16 cellular contexts compared by ENCODE assay signal in the genomic region with DNA sequence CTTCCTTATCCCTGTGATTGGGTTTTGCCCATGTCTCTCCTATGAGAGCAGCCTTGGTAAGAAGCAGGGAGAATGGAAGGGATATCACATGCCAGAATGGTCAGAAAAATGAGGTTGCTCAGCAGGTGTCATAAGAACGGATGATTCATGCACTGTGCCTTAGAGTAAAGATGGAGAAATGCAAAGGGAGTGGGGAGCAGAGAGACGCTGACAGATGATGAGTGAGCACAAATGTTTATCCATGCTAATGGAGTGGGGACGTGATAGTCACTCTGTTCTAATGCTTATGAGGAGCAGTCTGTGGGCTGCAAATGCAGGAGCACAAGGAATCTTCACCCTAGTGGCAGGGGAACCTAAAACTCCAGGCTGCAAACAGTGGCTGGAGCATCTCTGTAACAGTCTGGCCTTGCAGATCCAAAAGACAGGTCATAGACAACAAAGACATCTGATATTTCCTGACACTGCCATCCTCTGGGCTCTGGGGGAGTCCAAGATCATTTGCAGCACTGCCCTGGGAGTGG.
DNase-seq lines count a peak whose midpoint lies in the region; ATAC-seq and TF ChIP-seq lines count a peak whose summit lies in the region.
"Had no signal": no experiment of that assay in that cellular context is flagged by ENCODE, and none has a peak within 500 bp of the region (broad histone marks: within the 10 kb centered on the region; RNA-seq: fewer than 3 reads in every experiment).

No MANE protein-coding gene starts in this region.

- H3K9me3 ChIP-seq in SK-N-SH (no peaks in the 10 kb centered on the region), adipocyte (ENCODE audit: control insufficient read depth, low read length) (no peaks in the 10 kb centered on the region)
- H3K9me3 ChIP-seq: A549 had no signal

- no peaks in the 10 kb centered on the region for H3K36me3 Mint-ChIP-seq in glutamatergic neuron (ENCODE audit: unreplicated experiment)
- H3K36me3 Mint-ChIP-seq in immature natural killer cell, result no peaks in the 10 kb centered on the region
- H3K36me3 Mint-ChIP-seq: T-cell had no signal

- TF ChIP-seq RAD21 in SK-N-SH (IDR thresholded peaks at IDR 0.05; ENCODE audit: low read length), result no peak

- TF ChIP-seq EP300 in SK-N-SH (IDR thresholded peaks at IDR 0.05; ENCODE audit: borderline replicate concordance in 1 of 2, low read depth in 1 of 2, low read length in 1 of 2), result no peak

- H3K9me2 ChIP-seq in SK-N-SH, result no peaks in the 10 kb centered on the region

- POLR2A ChIA-PET in SK-N-SH (lab: Yijun Ruan, JAX), result no interaction called here

- H3K27ac Mint-ChIP-seq in glutamatergic neuron (ENCODE audit: unreplicated experiment) (no peak overlapping the region), immature natural killer cell (no peak overlapping the region)
- H3K27ac Mint-ChIP-seq: activated naive CD8-positive, alpha-beta T cell treated with anti-CD3 and anti-CD28 coated beads, Interleukin-2, amount 50 U/mL, for 24 hours; H9; T-cell had no signal

- H3K4me3 Mint-ChIP-seq in glutamatergic neuron (ENCODE audit: unreplicated experiment), result peak overlapping the region; percentile 48
- H3K4me3 Mint-ChIP-seq in immature natural killer cell, result no peak overlapping the region
- H3K4me3 Mint-ChIP-seq: activated naive CD8-positive, alpha-beta T cell treated with anti-CD3 and anti-CD28 coated beads, Interleukin-2, amount 50 U/mL, for 24 hours; H9 had no signal

- TF ChIP-seq CTCF in SK-N-SH (IDR thresholded peaks at IDR 0.05) (no peak), glutamatergic neuron (IDR thresholded peaks at IDR 0.05; ENCODE audit: partially characterized antibody, unreplicated experiment) (no peak)

- DNase-seq in SK-N-SH (no peak), adipocyte (ENCODE audit: low read depth) (peak; percentile 68), glutamatergic neuron (no peak), superior temporal gyrus (ENCODE audit: extremely low spot score) (peak; percentile 43), COLO668 (lab: John Stamatoyannopoulos, UW; ENCODE audit: unreplicated experiment) (no peak), immature natural killer cell (no peak)
- DNase-seq: activated CD8-positive, alpha-beta memory T cell treated with anti-CD3 and anti-CD28 coated beads for 24 hours; activated naive CD8-positive, alpha-beta T cell treated with anti-CD3 and anti-CD28 coated beads, Interleukin-2, amount 50 U/mL, for 24 hours; H9; NCI-H1092; NCI-H526 treated with DMSO at 0.1 percent for 48 hours; posterior cingulate gyrus; T-cell had no signal

- H3K4me2 ChIP-seq in SK-N-SH, result no peak overlapping the region
- H3K4me2 ChIP-seq: A549 had no signal

- peaks cover 22% of the 10 kb centered on the region for H3K4me1 Mint-ChIP-seq in glutamatergic neuron (ENCODE audit: low read depth, unreplicated experiment)
- H3K4me1 Mint-ChIP-seq in immature natural killer cell, result peaks cover 0 to 5% of the 10 kb centered on the region in 2 donors

- no peak overlapping the region for H3K27ac ChIP-seq in SK-N-SH (ENCODE audit: low read depth in 2 of 2, low read length in 1 of 2)
- H3K27ac ChIP-seq: A549 had no signal

- CTCF ChIA-PET in SK-N-SH (lab: Yijun Ruan, JAX), result no interaction called here

- H4K20me1 ChIP-seq in SK-N-SH (ENCODE audit: insufficient read depth), result no peaks in the 10 kb centered on the region

- H2AFZ ChIP-seq in SK-N-SH (ENCODE audit: low read depth), result no peak overlapping the region

- ATAC-seq in SK-N-SH treated with all-trans-retinoic acid at 6 μM for 48 hours (peak; percentile 23; the same call in 2 of the 3 replicates), GM21360 (IDR thresholded peaks at IDR 0.05; ENCODE audit: unreplicated experiment) (no peak)
- ATAC-seq: A549; activated naive CD8-positive, alpha-beta T cell treated with anti-CD3 and anti-CD28 coated beads, Interleukin-2, amount 50 U/mL, for 24 hours; T-cell had no signal

- H3K4me1 ChIP-seq in SK-N-SH (ENCODE audit: control insufficient read depth in 1 of 2, insufficient read depth in 2 of 2, low read depth in 1 of 2, low read length in 1 of 2) (peaks cover 0 to 25% of the 10 kb centered on the region in 2 experiments; a peak in 1 of 4 replicates), adipocyte (ENCODE audit: control insufficient read depth, insufficient read depth, low read length) (peaks cover 28% of the 10 kb centered on the region)
- H3K4me1 ChIP-seq: A549 had no signal

- H3K27me3 ChIP-seq in SK-N-SH (ENCODE audit: insufficient read depth), result no peaks in the 10 kb centered on the region
- H3K27me3 ChIP-seq in adipocyte (replicated peaks; ENCODE audit: control insufficient read depth, insufficient read depth, low read length), result no peaks in the 10 kb centered on the region

- no peaks in the 10 kb centered on the region for H3K36me3 ChIP-seq in SK-N-SH (replicated peaks in 1 of 2; ENCODE audit: control insufficient read depth in 1 of 2, insufficient read depth in 2 of 2, low read length in 1 of 2)
- H3K36me3 ChIP-seq in adipocyte (ENCODE audit: control insufficient read depth, insufficient read depth, low read length, severe bottlenecking), result no peaks in the 10 kb centered on the region

- no peak overlapping the region for H3K4me3 ChIP-seq in SK-N-SH (ENCODE audit: low read depth in 2 of 2, low read length in 1 of 2)
- H3K4me3 ChIP-seq in adipocyte (ENCODE audit: low read length), result no peak overlapping the region
- H3K4me3 ChIP-seq: A549 had no signal

- 51% methylated on average over 3 of the region's 3 CpGs for WGBS in SK-N-SH (ENCODE audit: low lambda C conversion rate)

- peaks cover 1% of the 10 kb centered on the region for H3K27me3 Mint-ChIP-seq in glutamatergic neuron (ENCODE audit: unreplicated experiment)
- H3K27me3 Mint-ChIP-seq in immature natural killer cell (ENCODE audit: low read depth in 3 of 3), result peaks cover 5 to 6% (median 6%) of the 10 kb centered on the region in 3 donors
- H3K27me3 Mint-ChIP-seq: activated naive CD8-positive, alpha-beta T cell treated with anti-CD3 and anti-CD28 coated beads, Interleukin-2, amount 50 U/mL, for 24 hours had no signal

- H3K9ac ChIP-seq in SK-N-SH (no peak overlapping the region), adipocyte (ENCODE audit: low read length) (peak overlapping the region; percentile 7)

- no peaks in the 10 kb centered on the region for H3K79me2 ChIP-seq in SK-N-SH (ENCODE audit: insufficient read depth)

- H3F3A ChIP-seq in SK-N-SH (replicated peaks; ENCODE audit: insufficient read depth), result no peaks in the 10 kb centered on the region

- H3K9me3 Mint-ChIP-seq in glutamatergic neuron (ENCODE audit: unreplicated experiment) (peaks cover 5% of the 10 kb centered on the region), immature natural killer cell (no peaks in the 10 kb centered on the region)
- H3K9me3 Mint-ChIP-seq: activated naive CD8-positive, alpha-beta T cell treated with anti-CD3 and anti-CD28 coated beads, Interleukin-2, amount 50 U/mL, for 24 hours; H9; T-cell had no signal

TF ChIP-seq in SK-N-SH treated with all-trans-retinoic acid at 6 μM for 48 hours, 23 proteins besides CTCF, POLR2A, EP300 and RAD21 (continues in another document):
- TF ChIP-seq GLIS3 (CRISPR knock-in tag; IDR thresholded peaks at IDR 0.05) (no peak), SNAI2 (CRISPR knock-in tag; IDR thresholded peaks at IDR 0.05) (no peak), ARNTL (CRISPR knock-in tag; IDR thresholded peaks at IDR 0.05; ENCODE audit: borderline replicate concordance, low read depth) (no peak)

TF ChIP-seq in SK-N-SH, 30 proteins besides CTCF, POLR2A, EP300 and RAD21 (continues in another document):
- TF ChIP-seq MXI1 (IDR thresholded peaks at IDR 0.05; ENCODE audit: low read depth, low read length) (no peak), JUND (IDR thresholded peaks at IDR 0.05) (no peak), SMC3 (IDR thresholded peaks at IDR 0.05; ENCODE audit: low read depth, low read length) (no peak), RFX5 (IDR thresholded peaks at IDR 0.05; ENCODE audit: low read length) (no peak), POLR2AphosphoS5 (IDR thresholded peaks at IDR 0.05; ENCODE audit: low read depth, low read length) (no peak)
- TF ChIP-seq, protein P1, sequence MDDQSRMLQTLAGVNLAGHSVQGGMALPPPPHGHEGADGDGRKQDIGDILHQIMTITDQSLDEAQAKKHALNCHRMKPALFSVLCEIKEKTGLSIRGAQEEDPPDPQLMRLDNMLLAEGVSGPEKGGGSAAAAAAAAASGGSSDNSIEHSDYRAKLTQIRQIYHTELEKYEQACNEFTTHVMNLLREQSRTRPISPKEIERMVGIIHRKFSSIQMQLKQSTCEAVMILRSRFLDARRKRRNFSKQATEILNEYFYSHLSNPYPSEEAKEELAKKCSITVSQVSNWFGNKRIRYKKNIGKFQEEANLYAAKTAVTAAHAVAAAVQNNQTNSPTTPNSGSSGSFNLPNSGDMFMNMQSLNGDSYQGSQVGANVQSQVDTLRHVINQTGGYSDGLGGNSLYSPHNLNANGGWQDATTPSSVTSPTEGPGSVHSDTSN (IDR thresholded peaks at IDR 0.05), result no peak; the same call in 1 of the 2 replicates
- TF ChIP-seq, protein P2, sequence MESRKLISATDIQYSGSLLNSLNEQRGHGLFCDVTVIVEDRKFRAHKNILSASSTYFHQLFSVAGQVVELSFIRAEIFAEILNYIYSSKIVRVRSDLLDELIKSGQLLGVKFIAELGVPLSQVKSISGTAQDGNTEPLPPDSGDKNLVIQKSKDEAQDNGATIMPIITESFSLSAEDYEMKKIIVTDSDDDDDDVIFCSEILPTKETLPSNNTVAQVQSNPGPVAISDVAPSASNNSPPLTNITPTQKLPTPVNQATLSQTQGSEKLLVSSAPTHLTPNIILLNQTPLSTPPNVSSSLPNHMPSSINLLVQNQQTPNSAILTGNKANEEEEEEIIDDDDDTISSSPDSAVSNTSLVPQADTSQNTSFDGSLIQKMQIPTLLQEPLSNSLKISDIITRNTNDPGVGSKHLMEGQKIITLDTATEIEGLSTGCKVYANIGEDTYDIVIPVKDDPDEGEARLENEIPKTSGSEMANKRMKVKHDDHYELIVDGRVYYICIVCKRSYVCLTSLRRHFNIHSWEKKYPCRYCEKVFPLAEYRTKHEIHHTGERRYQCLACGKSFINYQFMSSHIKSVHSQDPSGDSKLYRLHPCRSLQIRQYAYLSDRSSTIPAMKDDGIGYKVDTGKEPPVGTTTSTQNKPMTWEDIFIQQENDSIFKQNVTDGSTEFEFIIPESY (IDR thresholded peaks at IDR 0.05; ENCODE audit: borderline replicate concordance, low read depth), result no peak
- TF ChIP-seq, protein P3, sequence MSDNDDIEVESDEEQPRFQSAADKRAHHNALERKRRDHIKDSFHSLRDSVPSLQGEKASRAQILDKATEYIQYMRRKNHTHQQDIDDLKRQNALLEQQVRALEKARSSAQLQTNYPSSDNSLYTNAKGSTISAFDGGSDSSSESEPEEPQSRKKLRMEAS (IDR thresholded peaks at IDR 0.05; ENCODE audit: low read depth), result no peak

Comparison
In these comparisons a context has a peak if more than half of its experiments do, and no peak if none do; other contexts are left out.
1. DNase-seq: peak in adipocyte (single experiment) and superior temporal gyrus (single experiment); none in SK-N-SH (single experiment), glutamatergic neuron (single experiment), COLO668 (single experiment) and immature natural killer cell (0 of 3).